Comparison of ENCODE assay signal across 8 cellular contexts in the genomic region with DNA sequence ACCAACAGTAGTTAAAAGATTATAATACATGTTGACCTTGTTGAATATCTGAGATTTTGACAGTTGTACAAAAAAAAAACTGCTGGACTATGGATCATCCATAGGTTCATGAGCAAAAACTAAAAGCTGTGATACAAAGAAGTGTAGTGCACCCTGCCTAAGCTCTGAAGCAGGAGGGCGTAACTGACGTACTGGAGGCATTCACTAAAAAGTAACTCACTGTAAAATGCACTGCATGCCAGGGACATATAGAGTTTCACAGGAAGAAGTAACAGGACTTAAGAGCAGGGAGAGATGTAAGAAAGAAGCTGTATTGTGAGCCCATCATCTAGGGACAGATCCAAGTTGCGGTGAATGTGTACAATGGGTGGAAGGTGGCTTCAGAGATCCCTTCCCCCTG.
"Had no signal": no experiment of that assay in that cellular context is flagged by ENCODE, and none has a peak within 500 bp of the region (broad histone marks: within the 10 kb centered on the region; RNA-seq: fewer than 3 reads in every experiment).

No MANE protein-coding gene starts in this region.

- H3K9ac ChIP-seq: GM23248, KMS-11 had no signal

- H3K4me3 ChIP-seq: GM23248 had no signal

- FAIRE-seq: HTR-8/SVneo had no signal

- H3K4me2 ChIP-seq: KMS-11 had no signal

- DNase-seq: GM23248, GOT3, H9, HCEC 1CT, IMR-90, KBM-7 had no signal

- H2AFZ ChIP-seq: GM23248 had no signal

- H3K27ac ChIP-seq: GM23248, KMS-11 had no signal
